33 cellular contexts compared by ENCODE assay signal in the genomic region with DNA sequence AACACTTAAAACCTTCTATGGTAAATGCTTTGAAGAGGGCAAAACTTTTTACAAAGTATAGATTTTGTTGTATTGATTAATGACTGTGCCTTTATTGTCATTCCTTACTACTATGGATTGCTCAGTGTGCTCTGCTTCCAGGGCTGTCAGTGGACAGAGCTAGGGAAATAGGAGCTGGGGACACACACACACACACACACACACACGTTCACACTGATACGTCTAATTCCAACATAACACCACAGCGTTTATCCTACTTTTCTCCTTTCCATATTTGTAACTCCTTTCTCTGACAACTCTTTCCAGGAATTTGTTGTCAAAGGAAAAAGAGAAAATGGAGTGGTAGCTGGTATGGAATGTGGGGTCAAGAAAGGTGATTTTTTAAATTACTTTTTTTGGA.
"Had no signal": no experiment of that assay in that cellular context is flagged by ENCODE, and none has a peak within 500 bp of the region (broad histone marks: within the 10 kb centered on the region; RNA-seq: fewer than 3 reads in every experiment).

No MANE protein-coding gene starts in this region.

- H3K9me3 ChIP-seq: adrenal gland had no signal

- FAIRE-seq: bronchial epithelial cell, TTC549 had no signal

- H3K4me3 ChIP-seq: adrenal gland, ascending aorta, cardiac muscle cell had no signal

- H3K27ac ChIP-seq: adrenal gland, ascending aorta, cardiac muscle cell, VCaP had no signal

- DNase-seq: activated B cell treated with CpG ODN at 0.5 μM for 24 hours; activated CD4-positive, alpha-beta memory T cell treated with anti-CD3 and anti-CD28 coated beads for 36 hours; activated CD4-positive, alpha-beta T cell treated with anti-CD3 and anti-CD28 coated beads for 4 hours; activated CD4-positive, alpha-beta T cell treated with anti-CD3 and anti-CD28 coated beads, Interleukin-2, amount 10 ng/mL, durations not matched to agents 24 days and 14 days; activated CD4-positive, alpha-beta T cell treated with anti-CD3 and anti-CD28 coated beads, Interleukin-2, amount 50 U/mL, for 1 hour; activated CD4-positive, alpha-beta T cell treated with anti-CD3 and anti-CD28 coated beads, Interleukin-2, amount 50 U/mL, for 4 hours; activated CD4-positive, CD25-positive, alpha-beta regulatory T cell treated with anti-CD3 and anti-CD28 coated beads, Interleukin-2, amount 50 U/mL, for 72 hours; activated CD8-positive, alpha-beta memory T cell treated with anti-CD3 and anti-CD28 coated beads, Interleukin-2, amount 50 U/mL, for 4 hours; activated CD8-positive, alpha-beta T cell treated with anti-CD3 and anti-CD28 coated beads for 36 hours; activated effector memory CD4-positive, alpha-beta T cell treated with anti-CD3 and anti-CD28 coated beads, Interleukin-2, amount 50 U/mL, for 16 hours; activated gamma-delta T cell treated with Interleukin-2 at 50 U/mL for 16 hours; activated naive CD4-positive, alpha-beta T cell; activated naive CD4-positive, alpha-beta T cell treated with anti-CD3 and anti-CD28 coated beads for 36 hours; activated naive CD4-positive, alpha-beta T cell treated with anti-CD3 and anti-CD28 coated beads, Interleukin-2, amount 50 U/mL, for 16 hours; activated naive CD8-positive, alpha-beta T cell treated with anti-CD3 and anti-CD28 coated beads for 36 hours; activated T-cell treated with anti-CD3 and anti-CD28 coated beads for 4 hours; activated T-cell treated with anti-CD3 and anti-CD28 coated beads, Interleukin-2, amount 50 U/mL, for 1 hour; activated T-cell treated with anti-CD3 and anti-CD28 coated beads, Interleukin-2, amount 50 U/mL, for 4 hours; activated T-cell treated with anti-CD3 and anti-CD28 coated beads, Interleukin-2, amount 50 U/mL, for 72 hours; adrenal gland; amniotic stem cell; caudate nucleus; cerebellar nuclear complex; T-helper 1 cell; T-helper 2 cell; T-helper 9 cell had no signal

- H3K4me1 ChIP-seq: adrenal gland, ascending aorta had no signal

- H3K27me3 ChIP-seq: adrenal gland, ascending aorta, cardiac muscle cell had no signal

- H3K36me3 ChIP-seq: adrenal gland, cardiac muscle cell had no signal

- ATAC-seq: activated CD8-positive, alpha-beta T cell treated with anti-CD3 and anti-CD28 coated beads for 36 hours; activated naive CD4-positive, alpha-beta T cell treated with anti-CD3 and anti-CD28 coated beads, Interleukin-2, amount 50 U/mL, for 72 hours; activated T-cell treated with anti-CD3 and anti-CD28 coated beads, Interleukin-2, amount 50 U/mL, for 4 hours; activated T-cell treated with anti-CD3 and anti-CD28 coated beads, Interleukin-2, amount 50 U/mL, for 72 hours; activated T-helper 17 cell treated with anti-CD3 and anti-CD28 coated beads, Interleukin-2, amount 50 U/mL, for 72 hours had no signal
